ENCODE assay signal across 20 cellular contexts in genomic region chr5:142722896-142723295, GRCh38. TPM values are rescaled to one million over a fixed set of nuclear protein-coding genes. Genes with fewer than 3 reads are reported as not detected.
"Had no signal": no experiment of that assay in that cellular context is flagged by ENCODE, and none has a peak within 500 bp of the region (broad histone marks: within the 10 kb centered on the region; RNA-seq: fewer than 3 reads in every experiment).

No MANE protein-coding gene starts in this region.

- DNase-seq: activated B cell treated with CpG ODN at 0.5 μM for 24 hours; activated CD4-positive, alpha-beta memory T cell treated with anti-CD3 and anti-CD28 coated beads, Interleukin-2, amount 10 ng/mL, durations not matched to agents 7 days and 5 days; activated CD4-positive, alpha-beta T cell treated with anti-CD3 and anti-CD28 coated beads for 48 hours; activated CD8-positive, alpha-beta memory T cell treated with anti-CD3 and anti-CD28 coated beads, Interleukin-2, amount 10 ng/mL, durations not matched to agents 7 days and 5 days; dorsolateral prefrontal cortex; foreskin fibroblast; glutamatergic neuron; naive B cell; ovary; right lobe of liver; stimulated activated CD4-positive, alpha-beta T cell treated with anti-CD3 and anti-CD28 coated beads, Interleukin-4, amount 100 ng/mL, for 1 hour; T-cell; T-helper 9 cell; testis had no signal

- H3K36me3 Mint-ChIP-seq: activated CD8-positive, alpha-beta memory T cell treated with anti-CD3 and anti-CD28 coated beads, Interleukin-2, amount 10 ng/mL, durations not matched to agents 7 days and 5 days; activated naive CD8-positive, alpha-beta T cell; naive B cell; T-cell; type B pancreatic cell had no signal

- H3K4me3 ChIP-seq: dorsolateral prefrontal cortex, lung, ovary, right lobe of liver, smooth muscle cell, testis had no signal

- H3K4me1 Mint-ChIP-seq: activated B cell treated with CpG ODN at 0.5 μM for 24 hours, naive B cell, T-cell had no signal

- ATAC-seq: activated CD8-positive, alpha-beta memory T cell treated with anti-CD3 and anti-CD28 coated beads, Interleukin-2, amount 10 ng/mL, durations not matched to agents 7 days and 5 days; right lobe of liver; T-cell had no signal

- H3K27ac ChIP-seq: epithelial cell of prostate, ovary, right lobe of liver, testis had no signal

- H3K27me3 Mint-ChIP-seq: activated CD4-positive, alpha-beta memory T cell treated with anti-CD3 and anti-CD28 coated beads, Interleukin-2, amount 10 ng/mL, durations not matched to agents 7 days and 5 days; activated CD8-positive, alpha-beta memory T cell treated with anti-CD3 and anti-CD28 coated beads, Interleukin-2, amount 10 ng/mL, durations not matched to agents 7 days and 5 days; type B pancreatic cell had no signal

- H3K27me3 ChIP-seq: dorsolateral prefrontal cortex, ovary, right lobe of liver, testis had no signal

- H3K9me3 Mint-ChIP-seq: activated B cell treated with CpG ODN at 0.5 μM for 24 hours; activated CD4-positive, alpha-beta memory T cell treated with anti-CD3 and anti-CD28 coated beads, Interleukin-2, amount 10 ng/mL, durations not matched to agents 7 days and 5 days; naive B cell; neural crest cell; T-cell; type B pancreatic cell had no signal

- H3K4me3 Mint-ChIP-seq: activated B cell treated with CpG ODN at 0.5 μM for 24 hours; activated CD4-positive, alpha-beta memory T cell treated with anti-CD3 and anti-CD28 coated beads, Interleukin-2, amount 10 ng/mL, durations not matched to agents 7 days and 5 days; activated CD8-positive, alpha-beta memory T cell treated with anti-CD3 and anti-CD28 coated beads, Interleukin-2, amount 10 ng/mL, durations not matched to agents 7 days and 5 days; activated naive CD8-positive, alpha-beta T cell; naive B cell; neural crest cell; T-cell; type B pancreatic cell had no signal

- H3K9me3 ChIP-seq: ovary, right lobe of liver, testis had no signal

- H3K36me3 ChIP-seq: ovary, right lobe of liver had no signal

- H3K27ac Mint-ChIP-seq: activated B cell treated with CpG ODN at 0.5 μM for 24 hours; activated CD4-positive, alpha-beta memory T cell treated with anti-CD3 and anti-CD28 coated beads, Interleukin-2, amount 10 ng/mL, durations not matched to agents 7 days and 5 days; activated CD8-positive, alpha-beta memory T cell treated with anti-CD3 and anti-CD28 coated beads, Interleukin-2, amount 10 ng/mL, durations not matched to agents 7 days and 5 days; activated naive CD8-positive, alpha-beta T cell; naive B cell; T-cell; type B pancreatic cell had no signal

- H3K4me1 ChIP-seq: testis had no signal

RNA-seq across cellular contexts. Expression of gene FGF1, which starts 37.0 kb away (rescaled TPM):
- total RNA-seq: activated B cell treated with CpG ODN at 0.5 μM for 24 hours; activated CD4-positive, alpha-beta memory T cell treated with anti-CD3 and anti-CD28 coated beads, Interleukin-2, amount 10 ng/mL, durations not matched to agents 7 days and 5 days; activated CD8-positive, alpha-beta memory T cell treated with anti-CD3 and anti-CD28 coated beads, Interleukin-2, amount 10 ng/mL, durations not matched to agents 7 days and 5 days; neural crest cell; T-cell had no signal
